In genomic region chr10:20855398-20856038, GRCh38 we compare ENCODE assay signal across 9 cellular contexts. TPM values are rescaled to one million over a fixed set of nuclear protein-coding genes. Genes with fewer than 3 reads are reported as not detected.
DNase-seq lines count a peak whose midpoint lies in the region; ATAC-seq, FAIRE-seq and TF ChIP-seq lines count a peak whose summit lies in the region.
"Had no signal": no experiment of that assay in that cellular context is flagged by ENCODE, and none has a peak within 500 bp of the region (broad histone marks: within the 10 kb centered on the region; RNA-seq: fewer than 3 reads in every experiment).

No MANE protein-coding gene starts in this region.

- no peaks in the 10 kb centered on the region for H3K9me3 ChIP-seq in pancreas
- H3K9me3 ChIP-seq: stomach had no signal

- H3K4me1 ChIP-seq in pancreas = no peaks in the 10 kb centered on the region
- H3K4me1 ChIP-seq: stomach had no signal

- intact Hi-C loops in pancreas (cut with DNase I) = loop anchor here in 1 of 3 donors (5.0 kb wide), 1 partner anchor 417 kb away; no protein-coding TSS in a partner anchor

- H3K27ac Mint-ChIP-seq in activated naive CD8-positive, alpha-beta T cell treated with anti-CD3 and anti-CD28 coated beads for 36 hours = no peak overlapping the region

- H3K27me3 Mint-ChIP-seq in activated naive CD8-positive, alpha-beta T cell treated with anti-CD3 and anti-CD28 coated beads for 36 hours = no peaks in the 10 kb centered on the region

- H3K4me3 ChIP-seq in NB4 (ENCODE audit: low read depth, low read length) (no peak overlapping the region), choroid plexus epithelial cell (ENCODE audit: low read depth, low read length) (no peak overlapping the region), pancreas (no peak overlapping the region)
- H3K4me3 ChIP-seq: stomach had no signal

- TF ChIP-seq CTCF in NB4 (IDR thresholded peaks at IDR 0.05; ENCODE audit: low read depth, low read length) = no peak
- peak; percentile 57 for TF ChIP-seq CTCF in choroid plexus epithelial cell (conservative IDR thresholded peaks at IDR 0.05; ENCODE audit: low read depth, low read length)
- TF ChIP-seq CTCF in pancreas (IDR thresholded peaks at IDR 0.05) = no peak
- no peak for TF ChIP-seq CTCF in GM10266 (IDR thresholded peaks at IDR 0.05; ENCODE audit: control insufficient read depth, insufficient read depth, low read depth, missing control alignments)

- no peak overlapping the region for H3K4me3 Mint-ChIP-seq in activated naive CD8-positive, alpha-beta T cell treated with anti-CD3 and anti-CD28 coated beads for 36 hours

- 55 to 59% methylated on average over 5 of the region's 5 CpGs for WGBS in pancreas, 2 donors

- H3K4me1 Mint-ChIP-seq in activated naive CD8-positive, alpha-beta T cell treated with anti-CD3 and anti-CD28 coated beads for 36 hours = no peaks in the 10 kb centered on the region

- no peaks in the 10 kb centered on the region for H3K36me3 ChIP-seq in pancreas
- H3K36me3 ChIP-seq: stomach had no signal

- no peaks in the 10 kb centered on the region for H3K36me3 Mint-ChIP-seq in activated naive CD8-positive, alpha-beta T cell treated with anti-CD3 and anti-CD28 coated beads for 36 hours

- DNase-seq in DMS53 (lab: John Stamatoyannopoulos, UW) (peak; percentile 45), DMS53 treated with DMSO at 0.1 percent for 48 hours (lab: John Stamatoyannopoulos, UW; ENCODE audit: unreplicated experiment) (no peak), NB4 (ENCODE audit: low read depth) (peak; percentile 28), choroid plexus epithelial cell (ENCODE audit: low read depth) (peak; percentile 72), pancreas (no peak), GM10266 (ENCODE audit: extremely low spot score) (no peak)
- no peak for DNase-seq in activated naive CD8-positive, alpha-beta T cell treated with anti-CD3 and anti-CD28 coated beads for 36 hours
- DNase-seq: stomach had no signal

- no peak for ATAC-seq in pancreas
- no peak for ATAC-seq in GM19351 (IDR thresholded peaks at IDR 0.05; ENCODE audit: unreplicated experiment)

- peak; percentile 86 for FAIRE-seq in pancreas (lab: Jason Lieb, UNC)

- no peaks in the 10 kb centered on the region for H3K9me3 Mint-ChIP-seq in activated naive CD8-positive, alpha-beta T cell treated with anti-CD3 and anti-CD28 coated beads for 36 hours

- no peak for TF ChIP-seq POLR2A in NB4 (IDR thresholded peaks at IDR 0.05; ENCODE audit: extremely low read depth, insufficient read length)

- H3K27ac ChIP-seq in pancreas = no peak overlapping the region
- H3K27ac ChIP-seq: stomach had no signal

- no peaks in the 10 kb centered on the region for H3K27me3 ChIP-seq in pancreas
- H3K27me3 ChIP-seq: stomach had no signal

RNA-seq across cellular contexts. Expression of gene NEBL, which starts 41.6 kb away (rescaled TPM):
- 10 to 100 TPM; 13.9 to 18.7 (median 16.0) TPM for total RNA-seq in pancreas
- 1 to 10 TPM; 4.1 to 8.8 TPM for polyA plus RNA-seq in pancreas
- 1 to 10 TPM in 1 of 2 experiments, under 1 TPM in 1; 0.82 to 1.2 TPM for total RNA-seq in activated naive CD8-positive, alpha-beta T cell treated with anti-CD3 and anti-CD28 coated beads for 36 hours

Comparison
In these comparisons a context has a peak if more than half of its experiments do, and no peak if none do; other contexts are left out.
1. DNase-seq: peak in DMS53 (single experiment), NB4 (single experiment) and choroid plexus epithelial cell (single experiment); none in DMS53 treated with DMSO at 0.1 percent for 48 hours (single experiment), pancreas (0 of 6), GM10266 (single experiment) and activated naive CD8-positive, alpha-beta T cell treated with anti-CD3 and anti-CD28 coated beads for 36 hours (single experiment).
2. RNA of gene NEBL, which starts 41.6 kb away (total RNA-seq): 13.9 to 18.7 TPM in pancreas; 0.82 to 1.2 TPM in activated naive CD8-positive, alpha-beta T cell treated with anti-CD3 and anti-CD28 coated beads for 36 hours; every median in the first group is over 4 times any median in the second.